ENCODE assay signal across 1 cellular context in the genomic region with DNA sequence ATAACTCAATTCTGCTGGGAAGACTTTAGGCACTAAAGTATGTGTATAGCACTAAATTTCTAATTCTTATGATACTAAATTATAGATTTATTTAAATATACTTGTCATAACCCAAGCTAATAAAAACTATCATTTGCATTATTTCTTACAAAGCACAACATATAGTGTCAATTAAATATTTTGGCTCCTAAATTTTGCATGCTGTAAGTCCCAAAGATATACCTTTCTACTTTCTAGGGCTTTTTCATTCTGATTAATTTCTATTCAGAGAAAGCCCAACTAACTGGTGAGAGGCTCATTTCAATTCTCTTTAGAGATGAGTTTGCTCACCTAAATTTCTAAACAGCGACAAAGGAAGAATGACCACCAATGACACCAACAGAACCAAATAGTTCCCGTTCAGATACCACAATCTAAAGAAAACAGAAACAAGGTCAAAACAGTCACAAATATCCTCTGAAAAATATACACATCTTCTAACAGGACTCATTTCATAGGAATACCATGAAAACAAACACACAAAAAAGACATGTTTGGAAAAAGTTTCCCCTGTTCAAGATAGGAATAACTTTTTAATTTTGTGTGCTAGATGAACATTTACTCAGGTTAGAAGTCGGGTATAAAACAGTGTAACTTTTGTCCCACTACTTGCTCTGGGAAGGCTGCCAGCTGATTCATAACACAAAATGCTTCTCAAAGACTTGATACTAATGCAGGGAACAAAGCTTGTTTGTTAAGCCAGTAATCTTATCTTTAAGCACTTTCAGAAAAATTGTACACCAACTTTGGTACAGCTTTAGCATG.
A peak's percentile ranks its signal among the peaks of the same experiment; 100 is the strongest.
TF ChIP-seq lines count a peak whose summit lies in the region.

No MANE protein-coding gene starts in this region.

TF ChIP-seq in HCT116, 20 proteins besides CTCF, POLR2A, EP300 and RAD21 (continued from another document):
- TF ChIP-seq, protein P1, sequence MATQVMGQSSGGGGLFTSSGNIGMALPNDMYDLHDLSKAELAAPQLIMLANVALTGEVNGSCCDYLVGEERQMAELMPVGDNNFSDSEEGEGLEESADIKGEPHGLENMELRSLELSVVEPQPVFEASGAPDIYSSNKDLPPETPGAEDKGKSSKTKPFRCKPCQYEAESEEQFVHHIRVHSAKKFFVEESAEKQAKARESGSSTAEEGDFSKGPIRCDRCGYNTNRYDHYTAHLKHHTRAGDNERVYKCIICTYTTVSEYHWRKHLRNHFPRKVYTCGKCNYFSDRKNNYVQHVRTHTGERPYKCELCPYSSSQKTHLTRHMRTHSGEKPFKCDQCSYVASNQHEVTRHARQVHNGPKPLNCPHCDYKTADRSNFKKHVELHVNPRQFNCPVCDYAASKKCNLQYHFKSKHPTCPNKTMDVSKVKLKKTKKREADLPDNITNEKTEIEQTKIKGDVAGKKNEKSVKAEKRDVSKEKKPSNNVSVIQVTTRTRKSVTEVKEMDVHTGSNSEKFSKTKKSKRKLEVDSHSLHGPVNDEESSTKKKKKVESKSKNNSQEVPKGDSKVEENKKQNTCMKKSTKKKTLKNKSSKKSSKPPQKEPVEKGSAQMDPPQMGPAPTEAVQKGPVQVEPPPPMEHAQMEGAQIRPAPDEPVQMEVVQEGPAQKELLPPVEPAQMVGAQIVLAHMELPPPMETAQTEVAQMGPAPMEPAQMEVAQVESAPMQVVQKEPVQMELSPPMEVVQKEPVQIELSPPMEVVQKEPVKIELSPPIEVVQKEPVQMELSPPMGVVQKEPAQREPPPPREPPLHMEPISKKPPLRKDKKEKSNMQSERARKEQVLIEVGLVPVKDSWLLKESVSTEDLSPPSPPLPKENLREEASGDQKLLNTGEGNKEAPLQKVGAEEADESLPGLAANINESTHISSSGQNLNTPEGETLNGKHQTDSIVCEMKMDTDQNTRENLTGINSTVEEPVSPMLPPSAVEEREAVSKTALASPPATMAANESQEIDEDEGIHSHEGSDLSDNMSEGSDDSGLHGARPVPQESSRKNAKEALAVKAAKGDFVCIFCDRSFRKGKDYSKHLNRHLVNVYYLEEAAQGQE (IDR thresholded peaks at IDR 0.05; ENCODE audit: low read depth) = no peak
- TF ChIP-seq EZH2 (IDR thresholded peaks at IDR 0.05) (no peak), JUND (IDR thresholded peaks at IDR 0.05) (peak; percentile 57), CBX3 (IDR thresholded peaks at IDR 0.05; ENCODE audit: low read depth) (no peak), SP1 (IDR thresholded peaks at IDR 0.05; ENCODE audit: low read depth) (peak; percentile 29; the same call in 1 of the 2 replicates), FOSL1 (IDR thresholded peaks at IDR 0.05; ENCODE audit: low read depth) (peak; percentile 7; the same call in 1 of the 2 replicates), ZFX (IDR thresholded peaks at IDR 0.05) (no peak), ELF1 (IDR thresholded peaks at IDR 0.05; ENCODE audit: borderline replicate concordance, low read depth) (no peak), SRF (IDR thresholded peaks at IDR 0.05; ENCODE audit: low read depth) (peak; percentile 20; the same call in 1 of the 2 replicates)
- TF ChIP-seq, protein P2, sequence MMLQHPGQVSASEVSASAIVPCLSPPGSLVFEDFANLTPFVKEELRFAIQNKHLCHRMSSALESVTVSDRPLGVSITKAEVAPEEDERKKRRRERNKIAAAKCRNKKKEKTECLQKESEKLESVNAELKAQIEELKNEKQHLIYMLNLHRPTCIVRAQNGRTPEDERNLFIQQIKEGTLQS (IDR thresholded peaks at IDR 0.05) = no peak
- TF ChIP-seq, protein P3, sequence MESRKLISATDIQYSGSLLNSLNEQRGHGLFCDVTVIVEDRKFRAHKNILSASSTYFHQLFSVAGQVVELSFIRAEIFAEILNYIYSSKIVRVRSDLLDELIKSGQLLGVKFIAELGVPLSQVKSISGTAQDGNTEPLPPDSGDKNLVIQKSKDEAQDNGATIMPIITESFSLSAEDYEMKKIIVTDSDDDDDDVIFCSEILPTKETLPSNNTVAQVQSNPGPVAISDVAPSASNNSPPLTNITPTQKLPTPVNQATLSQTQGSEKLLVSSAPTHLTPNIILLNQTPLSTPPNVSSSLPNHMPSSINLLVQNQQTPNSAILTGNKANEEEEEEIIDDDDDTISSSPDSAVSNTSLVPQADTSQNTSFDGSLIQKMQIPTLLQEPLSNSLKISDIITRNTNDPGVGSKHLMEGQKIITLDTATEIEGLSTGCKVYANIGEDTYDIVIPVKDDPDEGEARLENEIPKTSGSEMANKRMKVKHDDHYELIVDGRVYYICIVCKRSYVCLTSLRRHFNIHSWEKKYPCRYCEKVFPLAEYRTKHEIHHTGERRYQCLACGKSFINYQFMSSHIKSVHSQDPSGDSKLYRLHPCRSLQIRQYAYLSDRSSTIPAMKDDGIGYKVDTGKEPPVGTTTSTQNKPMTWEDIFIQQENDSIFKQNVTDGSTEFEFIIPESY (IDR thresholded peaks at IDR 0.05; ENCODE audit: extremely low read depth, insufficient replicate concordance, low read length) = no peak
